1 cellular context compared by ENCODE assay signal in genomic region chr2:22056621-22057132, GRCh38.
TF ChIP-seq lines count a peak whose summit lies in the region.

No MANE protein-coding gene starts in this region.

TF ChIP-seq in HepG2, 621 proteins besides CTCF, POLR2A, EP300 and RAD21 (continued from another document):
- TF ChIP-seq ZBTB37 (CRISPR knock-in tag; IDR thresholded peaks at IDR 0.05) (no peak), THAP9 (CRISPR knock-in tag; IDR thresholded peaks at IDR 0.05; ENCODE audit: borderline replicate concordance) (no peak), TBX2 (CRISPR knock-in tag; IDR thresholded peaks at IDR 0.05; ENCODE audit: borderline replicate concordance) (peak; percentile 52; the same call in 1 of the 2 replicates), GATAD2A (CRISPR knock-in tag; IDR thresholded peaks at IDR 0.05) (0 out of 2 replicates have a peak, but pooled peaks have one; percentile 9)
TF ChIP-seq in HepG2: peak in this region for 38.
